Comparison of ENCODE assay signal across 12 cellular contexts in genomic region chr11:6232899-6233298, GRCh38. TPM values are rescaled to one million over a fixed set of nuclear protein-coding genes. Genes with fewer than 3 reads are reported as not detected.
DNase-seq lines count a peak whose midpoint lies in the region; ATAC-seq and TF ChIP-seq lines count a peak whose summit lies in the region.
"Had no signal": no experiment of that assay in that cellular context is flagged by ENCODE, and none has a peak within 500 bp of the region (broad histone marks: within the 10 kb centered on the region; RNA-seq: fewer than 3 reads in every experiment).

No MANE protein-coding gene starts in this region.

- no peaks in the 10 kb centered on the region for H3K9me3 ChIP-seq in A673 (ENCODE audit: low read depth, low read length, poor library complexity, severe bottlenecking)
- H3K9me3 ChIP-seq in CD8-positive, alpha-beta memory T cell (ENCODE audit: low read length) = no peaks in the 10 kb centered on the region
- no peaks in the 10 kb centered on the region for H3K9me3 ChIP-seq in thyroid gland

- TF ChIP-seq POLR2A in thyroid gland (IDR thresholded peaks at IDR 0.05) = no peak

- no peaks in the 10 kb centered on the region for H3K9me3 Mint-ChIP-seq in CD8-positive, alpha-beta memory T cell
- no peaks in the 10 kb centered on the region for H3K9me3 Mint-ChIP-seq in activated CD8-positive, alpha-beta T cell treated with anti-CD3 and anti-CD28 coated beads, Interleukin-2, amount 10 ng/mL, durations not matched to agents 7 days and 5 days (ENCODE audit: insufficient read depth)
- H3K9me3 Mint-ChIP-seq in memory B cell = no peaks in the 10 kb centered on the region

- H3K27ac ChIP-seq in A673 (ENCODE audit: low read depth, low read length, poor library complexity, severe bottlenecking) (no peak overlapping the region), thyroid gland (no peak overlapping the region)
- H3K27ac ChIP-seq in CD8-positive, alpha-beta memory T cell (ENCODE audit: low read depth, low read length) = no peak overlapping the region

- H3K27me3 ChIP-seq in A673 (replicated peaks; ENCODE audit: insufficient read depth, low read depth, low read length, poor library complexity) (no peaks in the 10 kb centered on the region), thyroid gland (no peaks in the 10 kb centered on the region)
- H3K27me3 ChIP-seq in CD8-positive, alpha-beta memory T cell (ENCODE audit: insufficient read depth, low read length, poor library complexity, severe bottlenecking) = no peaks in the 10 kb centered on the region

- peaks cover 53 to 73% (median 66%) of the 10 kb centered on the region in 3 donors for H3K4me1 Mint-ChIP-seq in CD8-positive, alpha-beta memory T cell
- H3K4me1 Mint-ChIP-seq in activated CD8-positive, alpha-beta T cell treated with anti-CD3 and anti-CD28 coated beads, Interleukin-2, amount 10 ng/mL, durations not matched to agents 7 days and 5 days (ENCODE audit: low read depth) = peaks cover 38% of the 10 kb centered on the region
- H3K4me1 Mint-ChIP-seq in memory B cell = peaks cover 32% of the 10 kb centered on the region

- H3K36me3 ChIP-seq in A673 (ENCODE audit: insufficient read depth, low read length, poor library complexity, severe bottlenecking) (no peaks in the 10 kb centered on the region), thyroid gland (no peaks in the 10 kb centered on the region)
- H3K36me3 ChIP-seq in CD8-positive, alpha-beta memory T cell (ENCODE audit: insufficient read depth, low read length) = no peaks in the 10 kb centered on the region

- peaks cover 0 to 13% (median 2%) of the 10 kb centered on the region in 3 donors for H3K36me3 Mint-ChIP-seq in CD8-positive, alpha-beta memory T cell
- peaks cover 12% of the 10 kb centered on the region for H3K36me3 Mint-ChIP-seq in activated CD8-positive, alpha-beta T cell treated with anti-CD3 and anti-CD28 coated beads, Interleukin-2, amount 10 ng/mL, durations not matched to agents 7 days and 5 days (ENCODE audit: low read depth)
- peaks cover 6% of the 10 kb centered on the region for H3K36me3 Mint-ChIP-seq in memory B cell

- no peak for ATAC-seq in activated CD8-positive, alpha-beta T cell treated with anti-CD3 and anti-CD28 coated beads, Interleukin-2, amount 10 ng/mL, durations not matched to agents 7 days and 5 days
- no peak for ATAC-seq in memory B cell (ENCODE audit: low read depth)
- ATAC-seq in HG03039 (IDR thresholded peaks at IDR 0.05; ENCODE audit: unreplicated experiment) = no peak

- H3K27ac Mint-ChIP-seq in CD8-positive, alpha-beta memory T cell = peak overlapping the region in 7 of 8 donors; percentile 1 to 77 (median 69)
- no peak overlapping the region for H3K27ac Mint-ChIP-seq in activated CD8-positive, alpha-beta T cell treated with anti-CD3 and anti-CD28 coated beads, Interleukin-2, amount 10 ng/mL, durations not matched to agents 7 days and 5 days
- H3K27ac Mint-ChIP-seq in memory B cell = peak overlapping the region; percentile 48

- H3K4me3 ChIP-seq in A673 (ENCODE audit: low read depth, low read length, poor library complexity, severe bottlenecking) = peak overlapping the region; percentile 96
- H3K4me3 ChIP-seq in CD8-positive, alpha-beta memory T cell (ENCODE audit: low read length) = no peak overlapping the region
- H3K4me3 ChIP-seq in thyroid gland (replicated peaks in 1 of 3) = no peak overlapping the region

- intact Hi-C loops in A673 (cut with micrococcal nuclease; ENCODE audit: unreplicated experiment) = loop anchor here (10.0 kb wide), 1 partner anchor 232 kb away; no protein-coding TSS in a partner anchor
- intact Hi-C loops in thyroid gland (cut with DNase I) = loop anchor here (10.0 kb wide), 1 partner anchor 242 kb away; the partner anchor contains the start of gene TRIM3

- TSS peak; percentile 26 for BruUV-seq in A673 (replicated peaks; lab: Mats Ljungman, UMichigan)

- POLR2A ChIA-PET in A673 (lab: Charles Lee; ENCODE audit: low non-redundant PET) = no interaction called here
- POLR2A ChIA-PET in CD8-positive, alpha-beta memory T cell (lab: Charles Lee) = no interaction called here
- POLR2A ChIA-PET in activated CD8-positive, alpha-beta T cell treated with anti-CD3 and anti-CD28 coated beads, Interleukin-2, amount 10 ng/mL, durations not matched to agents 7 days and 5 days (lab: Charles Lee) = no interaction called here

- DNase-seq in A673 (ENCODE audit: low spot score) (no peak), memory B cell (ENCODE audit: low spot score in 2 of 2) (no peak), NCI-H146 (lab: John Stamatoyannopoulos, UW) (no peak), thyroid gland (no peak), cortex of kidney (lab: John Stamatoyannopoulos, UW) (no peak)
- DNase-seq in CD8-positive, alpha-beta memory T cell = no peak
- no peak for DNase-seq in activated CD8-positive, alpha-beta T cell treated with anti-CD3 and anti-CD28 coated beads, Interleukin-2, amount 10 ng/mL, durations not matched to agents 7 days and 5 days
- DNase-seq: NCI-H187 treated with DMSO at 0.1 percent for 48 hours; stimulated activated CD4-positive, alpha-beta T cell treated with anti-CD3 and anti-CD28 coated beads, Interleukin-15, amount 100 ng/mL, for 24 hours; stimulated activated naive CD4-positive, alpha-beta T cell treated with Interleukin-2 at 50 U/mL for 16 hours had no signal

- H3K4me1 ChIP-seq in A673 (ENCODE audit: insufficient read depth, low read length, poor library complexity, severe bottlenecking) (no peaks in the 10 kb centered on the region), thyroid gland (peaks cover 12 to 15% of the 10 kb centered on the region in 2 donors)
- peaks cover 41% of the 10 kb centered on the region for H3K4me1 ChIP-seq in CD8-positive, alpha-beta memory T cell (ENCODE audit: insufficient read depth, low read length)

- H3K4me3 Mint-ChIP-seq in CD8-positive, alpha-beta memory T cell = peak overlapping the region; percentile 28 to 99 (median 46)
- H3K4me3 Mint-ChIP-seq in activated CD8-positive, alpha-beta T cell treated with anti-CD3 and anti-CD28 coated beads, Interleukin-2, amount 10 ng/mL, durations not matched to agents 7 days and 5 days = peak overlapping the region; percentile 31
- peak overlapping the region; percentile 31 for H3K4me3 Mint-ChIP-seq in memory B cell

- peaks cover 0 to 2% of the 10 kb centered on the region in 2 donors for H3K27me3 Mint-ChIP-seq in CD8-positive, alpha-beta memory T cell
- H3K27me3 Mint-ChIP-seq in activated CD8-positive, alpha-beta T cell treated with anti-CD3 and anti-CD28 coated beads, Interleukin-2, amount 10 ng/mL, durations not matched to agents 7 days and 5 days (ENCODE audit: low read depth) = no peaks in the 10 kb centered on the region
- no peaks in the 10 kb centered on the region for H3K27me3 Mint-ChIP-seq in memory B cell

- CTCF ChIA-PET in A673 (lab: Charles Lee) = no interaction called here
- CTCF ChIA-PET in CD8-positive, alpha-beta memory T cell (lab: Charles Lee) = no interaction called here
- CTCF ChIA-PET in activated CD8-positive, alpha-beta T cell treated with anti-CD3 and anti-CD28 coated beads, Interleukin-2, amount 10 ng/mL, durations not matched to agents 7 days and 5 days (lab: Charles Lee) = interaction anchor here (0.6 to 3.0 kb wide), 2 partner anchors 19 to 131 kb away, joined by 3 to 13 read pairs; no protein-coding TSS in a partner anchor

- TF ChIP-seq CTCF in A673 (conservative IDR thresholded peaks at IDR 0.05; ENCODE audit: low read depth, low read length) = no peak
- TF ChIP-seq CTCF in thyroid gland (IDR thresholded peaks at IDR 0.05) = no peak

RNA-seq across cellular contexts. Expression of gene FHIP1B, which starts 1.5 kb away (rescaled TPM):
- total RNA-seq in A673 (2021) (18.6 and 23.3 TPM in 2 replicates), thyroid gland (10 to 100 TPM; 37.1 to 60.8 (median 43.6) TPM)
- total RNA-seq in CD8-positive, alpha-beta memory T cell = 10 to 100 TPM; 20.2 to 20.6 TPM
- polyA plus RNA-seq in CD8-positive, alpha-beta memory T cell = 16.4 TPM
- total RNA-seq in activated CD8-positive, alpha-beta T cell treated with anti-CD3 and anti-CD28 coated beads, Interleukin-2, amount 10 ng/mL, durations not matched to agents 7 days and 5 days = 10 to 100 TPM; 19.1 to 20.4 TPM

RNA-seq across cellular contexts. Expression of gene CNGA4, which starts 6.0 kb away (rescaled TPM):
- total RNA-seq in A673 (2021) (not detected in 2 replicates), thyroid gland (under 1 TPM in 2 of 4 donors, not detected in 2; 0.39 to 0.67 TPM)
- under 1 TPM in 1 of 2 experiments, not detected in 1; 0.15 TPM for total RNA-seq in CD8-positive, alpha-beta memory T cell
- polyA plus RNA-seq in CD8-positive, alpha-beta memory T cell = not detected
- total RNA-seq in activated CD8-positive, alpha-beta T cell treated with anti-CD3 and anti-CD28 coated beads, Interleukin-2, amount 10 ng/mL, durations not matched to agents 7 days and 5 days = under 1 TPM; 0.16 to 0.29 TPM
- total RNA-seq: RPMI7951 had no signal

RNA-seq across cellular contexts. Expression of gene CCKBR, which starts 26.7 kb away (rescaled TPM):
- not detected in 2 replicates for total RNA-seq in A673 (2021)
- not detected for total RNA-seq in CD8-positive, alpha-beta memory T cell
- not detected for polyA plus RNA-seq in CD8-positive, alpha-beta memory T cell
- total RNA-seq in activated CD8-positive, alpha-beta T cell treated with anti-CD3 and anti-CD28 coated beads, Interleukin-2, amount 10 ng/mL, durations not matched to agents 7 days and 5 days = not detected
- 1 to 10 TPM in 1 of 4 donors, not detected in 3; 1.0 TPM for total RNA-seq in thyroid gland
- total RNA-seq: RPMI7951 had no signal

RNA-seq across cellular contexts. Expression of gene C11orf42, which starts 27.5 kb away (rescaled TPM):
- total RNA-seq in A673 (2021) (not detected in 2 replicates), thyroid gland (not detected)
- total RNA-seq in CD8-positive, alpha-beta memory T cell = not detected
- polyA plus RNA-seq in CD8-positive, alpha-beta memory T cell = not detected
- total RNA-seq in activated CD8-positive, alpha-beta T cell treated with anti-CD3 and anti-CD28 coated beads, Interleukin-2, amount 10 ng/mL, durations not matched to agents 7 days and 5 days = not detected
- total RNA-seq: RPMI7951 had no signal

RNA-seq across cellular contexts. Expression of gene OR52W1, which starts 33.9 kb away (rescaled TPM):
- total RNA-seq in A673 (2021) (not detected in 2 replicates), thyroid gland (not detected)
- not detected for total RNA-seq in CD8-positive, alpha-beta memory T cell
- not detected for polyA plus RNA-seq in CD8-positive, alpha-beta memory T cell
- not detected for total RNA-seq in activated CD8-positive, alpha-beta T cell treated with anti-CD3 and anti-CD28 coated beads, Interleukin-2, amount 10 ng/mL, durations not matched to agents 7 days and 5 days
- total RNA-seq: RPMI7951 had no signal
